Comparison of ENCODE assay signal across 15 cellular contexts in the genomic region with DNA sequence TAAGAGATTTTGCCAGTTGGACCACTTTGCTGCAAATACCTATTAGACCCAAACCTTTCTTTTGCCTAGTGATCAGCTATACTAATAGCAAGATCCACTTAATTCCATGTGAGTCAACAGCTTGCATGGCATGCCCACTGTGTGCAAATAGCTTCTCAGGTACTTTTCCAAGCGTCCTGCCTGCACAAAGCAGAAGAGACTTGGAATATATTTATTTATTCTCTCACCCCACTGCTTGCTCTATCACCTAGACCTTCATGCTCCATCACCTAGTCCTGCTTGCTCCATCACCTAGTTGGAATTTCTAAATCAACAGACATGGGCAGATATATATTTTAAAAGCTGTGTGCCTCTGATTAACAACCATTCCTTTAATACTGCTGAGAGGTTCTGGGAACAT. TPM values are rescaled to one million over a fixed set of nuclear protein-coding genes. Genes with fewer than 3 reads are reported as not detected.
DNase-seq lines count a peak whose midpoint lies in the region; ATAC-seq, FAIRE-seq and TF ChIP-seq lines count a peak whose summit lies in the region.
"Had no signal": no experiment of that assay in that cellular context is flagged by ENCODE, and none has a peak within 500 bp of the region (broad histone marks: within the 10 kb centered on the region; RNA-seq: fewer than 3 reads in every experiment).

No MANE protein-coding gene starts in this region.

- H3K4me3 Mint-ChIP-seq in stimulated activated naive CD8-positive, alpha-beta T cell treated with anti-CD3 and anti-CD28 coated beads, Interleukin-15, Interleukin-2, amounts not matched to agents 100 ng/mL and 50 ng/mL, for 24 hours = no peak overlapping the region
- H3K4me3 Mint-ChIP-seq in activated naive CD8-positive, alpha-beta T cell treated with anti-CD3 and anti-CD28 coated beads, Interleukin-2, amount 50 U/mL, for 24 hours = no peak overlapping the region
- peak overlapping the region; percentile 43 for H3K4me3 Mint-ChIP-seq in natural killer cell treated with Interleukin-12 subunit alpha and Interleukin-12 subunit beta and Interleukin-15 and Interleukin-18, amount 100 ng/mL, for 72 hours

- DNase-seq in stimulated activated naive CD8-positive, alpha-beta T cell treated with anti-CD3 and anti-CD28 coated beads, Interleukin-15, Interleukin-2, amounts not matched to agents 100 U/mL and 50 U/mL, for 24 hours = no peak
- DNase-seq in activated naive CD8-positive, alpha-beta T cell treated with anti-CD3 and anti-CD28 coated beads, Interleukin-2, amount 50 U/mL, for 24 hours = no peak
- DNase-seq in natural killer cell treated with Interleukin-12 subunit alpha and Interleukin-12 subunit beta and Interleukin-15 and Interleukin-18, amount 100 ng/mL, for 72 hours (ENCODE audit: low spot score) = no peak
- no peak for DNase-seq in colonic mucosa
- DNase-seq in GM20000 (ENCODE audit: low spot score) = no peak
- DNase-seq in iPS-NIHi7 (ENCODE audit: extremely low spot score) = no peak
- DNase-seq in urothelium cell line (ENCODE audit: low spot score) = no peak
- DNase-seq: GDM1, H7, hippocampal formation, MM.1S, pancreas, SK-N-SH had no signal

- no peaks in the 10 kb centered on the region for H3K36me3 ChIP-seq in colonic mucosa
- H3K36me3 ChIP-seq: pancreas had no signal

- peaks cover 89% of the 10 kb centered on the region for H3K4me1 Mint-ChIP-seq in stimulated activated naive CD8-positive, alpha-beta T cell treated with anti-CD3 and anti-CD28 coated beads, Interleukin-15, Interleukin-2, amounts not matched to agents 100 ng/mL and 50 ng/mL, for 24 hours (ENCODE audit: low read depth)
- peaks cover 83% of the 10 kb centered on the region for H3K4me1 Mint-ChIP-seq in activated naive CD8-positive, alpha-beta T cell treated with anti-CD3 and anti-CD28 coated beads, Interleukin-2, amount 50 U/mL, for 24 hours
- peaks cover 47 to 73% of the 10 kb centered on the region in 2 donors for H3K4me1 Mint-ChIP-seq in natural killer cell treated with Interleukin-12 subunit alpha and Interleukin-12 subunit beta and Interleukin-15 and Interleukin-18, amount 100 ng/mL, for 72 hours (ENCODE audit: low read depth in 2 of 2)

- TF ChIP-seq CTCF in colonic mucosa (IDR thresholded peaks at IDR 0.05) (no peak), GM20000 (IDR thresholded peaks at IDR 0.05; ENCODE audit: extremely low read depth, missing control alignments) (no peak)

- H3K9me3 ChIP-seq in colonic mucosa = no peaks in the 10 kb centered on the region
- H3K9me3 ChIP-seq: pancreas, SK-N-SH had no signal

- H3K4me1 ChIP-seq in colonic mucosa = peaks cover 5% of the 10 kb centered on the region

- H3K27ac Mint-ChIP-seq in stimulated activated naive CD8-positive, alpha-beta T cell treated with anti-CD3 and anti-CD28 coated beads, Interleukin-15, Interleukin-2, amounts not matched to agents 100 ng/mL and 50 ng/mL, for 24 hours = peak overlapping the region; percentile 69
- H3K27ac Mint-ChIP-seq in activated naive CD8-positive, alpha-beta T cell treated with anti-CD3 and anti-CD28 coated beads, Interleukin-2, amount 50 U/mL, for 24 hours = peak overlapping the region; percentile 72
- H3K27ac Mint-ChIP-seq in natural killer cell treated with Interleukin-12 subunit alpha and Interleukin-12 subunit beta and Interleukin-15 and Interleukin-18, amount 100 ng/mL, for 72 hours = peak overlapping the region; percentile 79 to 91

- H3K9me3 Mint-ChIP-seq in stimulated activated naive CD8-positive, alpha-beta T cell treated with anti-CD3 and anti-CD28 coated beads, Interleukin-15, Interleukin-2, amounts not matched to agents 100 ng/mL and 50 ng/mL, for 24 hours = no peaks in the 10 kb centered on the region
- no peaks in the 10 kb centered on the region for H3K9me3 Mint-ChIP-seq in activated naive CD8-positive, alpha-beta T cell treated with anti-CD3 and anti-CD28 coated beads, Interleukin-2, amount 50 U/mL, for 24 hours
- H3K9me3 Mint-ChIP-seq in natural killer cell treated with Interleukin-12 subunit alpha and Interleukin-12 subunit beta and Interleukin-15 and Interleukin-18, amount 100 ng/mL, for 72 hours = no peaks in the 10 kb centered on the region

- no peaks in the 10 kb centered on the region for H3K27me3 ChIP-seq in colonic mucosa
- H3K27me3 ChIP-seq: pancreas had no signal

- no peak for FAIRE-seq in urothelium cell line (lab: Jason Lieb, UNC)
- FAIRE-seq: GM18507, pancreas had no signal

- intact Hi-C loops in colonic mucosa (cut with DNase I) = no loop called here

- no peak overlapping the region for H3K4me3 ChIP-seq in colonic mucosa
- H3K4me3 ChIP-seq: pancreas had no signal

- no peak overlapping the region for H3K9ac ChIP-seq in colonic mucosa (ENCODE audit: low read depth in 2 of 2, low read length in 2 of 2)
- H3K9ac ChIP-seq: SK-N-SH had no signal

- H3K27me3 Mint-ChIP-seq in stimulated activated naive CD8-positive, alpha-beta T cell treated with anti-CD3 and anti-CD28 coated beads, Interleukin-15, Interleukin-2, amounts not matched to agents 100 ng/mL and 50 ng/mL, for 24 hours = no peaks in the 10 kb centered on the region
- no peaks in the 10 kb centered on the region for H3K27me3 Mint-ChIP-seq in activated naive CD8-positive, alpha-beta T cell treated with anti-CD3 and anti-CD28 coated beads, Interleukin-2, amount 50 U/mL, for 24 hours
- no peaks in the 10 kb centered on the region for H3K27me3 Mint-ChIP-seq in natural killer cell treated with Interleukin-12 subunit alpha and Interleukin-12 subunit beta and Interleukin-15 and Interleukin-18, amount 100 ng/mL, for 72 hours

- H3K27ac ChIP-seq in colonic mucosa = no peak overlapping the region

- peaks cover 62% of the 10 kb centered on the region for H3K36me3 Mint-ChIP-seq in stimulated activated naive CD8-positive, alpha-beta T cell treated with anti-CD3 and anti-CD28 coated beads, Interleukin-15, Interleukin-2, amounts not matched to agents 100 ng/mL and 50 ng/mL, for 24 hours (ENCODE audit: low read depth)
- H3K36me3 Mint-ChIP-seq in activated naive CD8-positive, alpha-beta T cell treated with anti-CD3 and anti-CD28 coated beads, Interleukin-2, amount 50 U/mL, for 24 hours (ENCODE audit: low read depth) = peaks cover 37% of the 10 kb centered on the region
- peaks cover 4% of the 10 kb centered on the region for H3K36me3 Mint-ChIP-seq in natural killer cell treated with Interleukin-12 subunit alpha and Interleukin-12 subunit beta and Interleukin-15 and Interleukin-18, amount 100 ng/mL, for 72 hours

- no peak for ATAC-seq in stimulated activated naive CD8-positive, alpha-beta T cell treated with anti-CD3 and anti-CD28 coated beads, Interleukin-15, Interleukin-2, amounts not matched to agents 100 U/mL and 50 U/mL, for 24 hours
- ATAC-seq in activated naive CD8-positive, alpha-beta T cell treated with anti-CD3 and anti-CD28 coated beads, Interleukin-2, amount 50 U/mL, for 24 hours = no peak
- ATAC-seq in natural killer cell treated with Interleukin-12 subunit alpha and Interleukin-12 subunit beta and Interleukin-15 and Interleukin-18, amount 100 ng/mL, for 72 hours = no peak

RNA-seq across cellular contexts. Expression of a gene that starts 47.6 kb away (rescaled TPM):
- 100 to 1,000 TPM; 353 to 509 TPM for total RNA-seq in natural killer cell treated with Interleukin-12 subunit alpha and Interleukin-12 subunit beta and Interleukin-15 and Interleukin-18, amount 100 ng/mL, for 72 hours
- total RNA-seq in colonic mucosa = 100 to 1,000 TPM; 149 to 191 TPM
